In genomic region chr15:91866971-91867372, GRCh38 we compare ENCODE assay signal across 7 cellular contexts. TPM values are rescaled to one million over a fixed set of nuclear protein-coding genes. Genes with fewer than 3 reads are reported as not detected.
A peak's percentile ranks its signal among the peaks of the same experiment; 100 is the strongest.
DNase-seq lines count a peak whose midpoint lies in the region; ATAC-seq and TF ChIP-seq lines count a peak whose summit lies in the region.

No MANE protein-coding gene starts in this region.

- peak overlapping the region; percentile 74 for H2AFZ ChIP-seq in IMR-90 (replicated peaks; ENCODE audit: low read length, poor library complexity)

- 69% methylated on average over 2 of the region's 8 CpGs; no CpG with 5 or more reads in 1 of the 2 experiments for WGBS in IMR-90 (ENCODE audit: extremely low coverage in 2 of 2, insufficient read length in 1 of 2), 2 experiments

- no peaks in the 10 kb centered on the region for H3K27me3 Mint-ChIP-seq in T-helper 17 cell
- H3K27me3 Mint-ChIP-seq in stimulated activated naive B cell treated with anti-CD40 and anti-IgM and Interleukin-4, amounts not matched to agents 10 μg/mL and 1 μg/mL and 100 μg/mL, for 72 hours = peaks cover 42 to 52% of the 10 kb centered on the region in 2 donors

- peak overlapping the region; percentile 17; the same call in 1 of the 2 replicates for H3K4me2 ChIP-seq in IMR-90 (ENCODE audit: low read depth, low read length)

- DNase-seq in IMR-90 (no peak), T-helper 17 cell (no peak), left ventricle myocardium superior (peak; percentile 86), thoracic aorta (ENCODE audit: low spot score) (no peak), ACHN (no peak)
- DNase-seq in stimulated activated naive B cell treated with anti-CD40 and anti-IgM and Interleukin-4, amounts not matched to agents 10 μg/mL and 1 μg/mL and 100 μg/mL, for 72 hours = no peak

- dilution Hi-C loops in IMR-90 (cut with HindIII; ENCODE audit: low sequenced_read_pairs, unreplicated experiment) = no loop called here

- peak overlapping the region; percentile 75 for H3K4me3 Mint-ChIP-seq in T-helper 17 cell
- H3K4me3 Mint-ChIP-seq in stimulated activated naive B cell treated with anti-CD40 and anti-IgM and Interleukin-4, amounts not matched to agents 10 μg/mL and 1 μg/mL and 100 μg/mL, for 72 hours = no peak overlapping the region

- no TSS peak for BruUV-seq in IMR-90 (replicated peaks; lab: Mats Ljungman, UMichigan)

- peak overlapping the region; percentile 49 for H2AK5ac ChIP-seq in IMR-90 (ENCODE audit: low read depth, low read length)

- peaks cover 0 to 5% of the 10 kb centered on the region in 2 donors for H3K9me3 Mint-ChIP-seq in stimulated activated naive B cell treated with anti-CD40 and anti-IgM and Interleukin-4, amounts not matched to agents 10 μg/mL and 1 μg/mL and 100 μg/mL, for 72 hours

- peaks cover 67% of the 10 kb centered on the region for H3K4me1 Mint-ChIP-seq in T-helper 17 cell
- H3K4me1 Mint-ChIP-seq in stimulated activated naive B cell treated with anti-CD40 and anti-IgM and Interleukin-4, amounts not matched to agents 10 μg/mL and 1 μg/mL and 100 μg/mL, for 72 hours = peaks cover 6 to 9% of the 10 kb centered on the region in 2 donors

- peak overlapping the region; percentile 22; the same call in 1 of the 2 replicates for H3K18ac ChIP-seq in IMR-90 (ENCODE audit: low read depth, low read length)

- H3K4ac ChIP-seq in IMR-90 (ENCODE audit: low read depth, low read length) = peak overlapping the region; percentile 30

- no peak overlapping the region for H3K23ac ChIP-seq in IMR-90 (ENCODE audit: low read depth, low read length)

- intact Hi-C loops in IMR-90 (cut with micrococcal nuclease) (loop anchor here (5.0 kb wide), 2 partner anchors 60 to 105 kb away; no protein-coding TSS in a partner anchor), left ventricle myocardium superior (cut with micrococcal nuclease) (no loop called here)

- no peaks in the 10 kb centered on the region for H3K9me3 ChIP-seq in IMR-90 (ENCODE audit: control insufficient read depth, insufficient read depth, low read length)
- H3K9me3 ChIP-seq in T-helper 17 cell (ENCODE audit: control insufficient read depth, low read length, poor library complexity, severe bottlenecking) = no peaks in the 10 kb centered on the region
- no peaks in the 10 kb centered on the region for H3K9me3 ChIP-seq in thoracic aorta

- no peak overlapping the region for H3K9ac ChIP-seq in IMR-90 (ENCODE audit: low read depth, low read length)

- peaks cover 0 to 22% of the 10 kb centered on the region in 2 experiments; a peak in 2 of 4 replicates for H3K79me1 ChIP-seq in IMR-90 (ENCODE audit: low read depth in 1 of 2, low read length in 2 of 2)

- H3K27ac Mint-ChIP-seq in T-helper 17 cell = peak overlapping the region; percentile 93
- H3K27ac Mint-ChIP-seq in stimulated activated naive B cell treated with anti-CD40 and anti-IgM and Interleukin-4, amounts not matched to agents 10 μg/mL and 1 μg/mL and 100 μg/mL, for 72 hours = no peak overlapping the region

- ATAC-seq in IMR-90 (ENCODE audit: low read depth) (peak; percentile 38; the same call in 1 of the 2 replicates), T-helper 17 cell (no peak), left ventricle myocardium superior (peak; percentile 89), thoracic aorta (ENCODE audit: insufficient number of reproducible peaks, low FRiP score, low read depth) (no peak), HG03108 (IDR thresholded peaks at IDR 0.05; ENCODE audit: unreplicated experiment) (no peak)
- no peak for ATAC-seq in stimulated activated naive B cell treated with anti-CD40 and anti-IgM and Interleukin-4, amounts not matched to agents 10 μg/mL and 1 μg/mL and 100 μg/mL, for 72 hours (replicated peaks)

- H3K4me1 ChIP-seq in IMR-90 (ENCODE audit: control insufficient read depth, insufficient read depth, low read length) (peaks cover 17% of the 10 kb centered on the region), thoracic aorta (ENCODE audit: control insufficient read depth in 1 of 2, low read depth in 2 of 2) (peaks cover 37 to 57% of the 10 kb centered on the region in 2 donors)

- no peaks in the 10 kb centered on the region for H3K36me3 ChIP-seq in IMR-90 (ENCODE audit: control insufficient read depth, insufficient read depth, low read length)
- no peaks in the 10 kb centered on the region for H3K36me3 ChIP-seq in thoracic aorta

- H3K27ac ChIP-seq in IMR-90 (ENCODE audit: insufficient read depth, low read length) (peak overlapping the region; percentile 35), thoracic aorta (peak overlapping the region; percentile 64 to 88)

- no peaks in the 10 kb centered on the region for H3K36me3 Mint-ChIP-seq in T-helper 17 cell (ENCODE audit: low read depth)
- H3K36me3 Mint-ChIP-seq in stimulated activated naive B cell treated with anti-CD40 and anti-IgM and Interleukin-4, amounts not matched to agents 10 μg/mL and 1 μg/mL and 100 μg/mL, for 72 hours = no peaks in the 10 kb centered on the region

- H2AK9ac ChIP-seq in IMR-90 (replicated peaks; ENCODE audit: low read depth, low read length, poor library complexity) = peak overlapping the region; percentile 77

- H2BK15ac ChIP-seq in IMR-90 (ENCODE audit: low read depth, low read length) = no peak overlapping the region; the same call in 2 of the 3 replicates

- TF ChIP-seq POLR2A in IMR-90 (IDR thresholded peaks at IDR 0.05; ENCODE audit: low read depth, low read length) = no peak

- H3K14ac ChIP-seq in IMR-90 (replicated peaks; ENCODE audit: low read depth, low read length) = 0 out of 2 replicates have a peak overlapping the region, but pooled peaks have one; percentile 1

- peak overlapping the region; percentile 56 for H2BK120ac ChIP-seq in IMR-90 (ENCODE audit: low read depth, low read length)

- H4K5ac ChIP-seq in IMR-90 (ENCODE audit: low read depth, low read length) = 0 out of 2 replicates have a peak overlapping the region, but pooled peaks have one; percentile 13

- no peak overlapping the region for H3K56ac ChIP-seq in IMR-90 (ENCODE audit: extremely low read depth, insufficient read depth, low read length)

- H3K27me3 ChIP-seq in IMR-90 (ENCODE audit: control insufficient read depth, insufficient read depth, low read length) = no peaks in the 10 kb centered on the region
- H3K27me3 ChIP-seq in thoracic aorta (replicated peaks; ENCODE audit: insufficient read depth) = no peaks in the 10 kb centered on the region

- peak overlapping the region; percentile 74 for H2BK5ac ChIP-seq in IMR-90 (ENCODE audit: low read depth, low read length, poor library complexity, severe bottlenecking)

- no peak for TF ChIP-seq RAD21 in IMR-90 (IDR thresholded peaks at IDR 0.05; ENCODE audit: low read length)

- peaks cover 6% of the 10 kb centered on the region; the same call in 1 of the 2 replicates for H3K9me1 ChIP-seq in IMR-90 (ENCODE audit: insufficient read depth, low read length)

- in situ Hi-C loops in IMR-90 (cut with MboI; ENCODE audit: low sequenced_read_pairs) = no loop called here
- in situ Hi-C loops in ACHN (cut with HindIII; ENCODE audit: low pct_ligation_motif_present, low pct_unique_long_range_greater_than_20kb, low sequenced_read_pairs) = loop anchor here (25.0 kb wide), 1 partner anchor 220 kb away; no protein-coding TSS in a partner anchor

- H3K4me3 ChIP-seq in IMR-90 (ENCODE audit: insufficient read depth, low read depth, low read length) (no peak overlapping the region), thoracic aorta (peak overlapping the region; percentile 3)

- TF ChIP-seq CTCF in IMR-90 (conservative IDR thresholded peaks at IDR 0.05; ENCODE audit: low read depth, low read length) (no peak), thoracic aorta (IDR thresholded peaks at IDR 0.05) (no peak)

- POLR2A ChIA-PET in IMR-90 (lab: Charles Lee; ENCODE audit: unreplicated experiment) = interaction anchor here (0.6 kb wide), 1 partner anchor 160 kb away, joined by 3 read pairs; no protein-coding TSS in a partner anchor

- H4K20me1 ChIP-seq in IMR-90 (ENCODE audit: insufficient read depth, low read length) = 0 out of 2 replicates have a peak, but pooled peaks cover 4% of the 10 kb centered on the region

- peak overlapping the region; percentile 72; the same call in 1 of the 2 replicates for H4K91ac ChIP-seq in IMR-90 (ENCODE audit: insufficient read depth, low read depth, low read length)

- H2BK20ac ChIP-seq in IMR-90 (ENCODE audit: low read depth, low read length) = 0 out of 2 replicates have a peak overlapping the region, but pooled peaks have one; percentile 17

- CTCF ChIA-PET in IMR-90 (lab: Yijun Ruan, JAX) = interaction anchor here (0.6 to 1.4 kb wide), 4 partner anchors 13 to 267 kb away, joined by 3 to 6 read pairs (median 4); partner anchors contain the start of gene SLCO3A1

- peak overlapping the region in 1 of 2 experiments; percentile 22; a peak in 2 of 4 replicates for H4K8ac ChIP-seq in IMR-90 (ENCODE audit: low read depth in 2 of 2, low read length in 2 of 2)

TF ChIP-seq in IMR-90, 13 proteins besides CTCF, POLR2A, EP300 and RAD21 (continues in another document):
- TF ChIP-seq FOS (IDR thresholded peaks at IDR 0.05; ENCODE audit: low read depth, low read length) = no peak
- no peak for TF ChIP-seq RFX5 (IDR thresholded peaks at IDR 0.05; ENCODE audit: low read depth, low read length)
- TF ChIP-seq RCOR1 (IDR thresholded peaks at IDR 0.05; ENCODE audit: insufficient replicate concordance, low read length) = no peak
- TF ChIP-seq NFE2L2 (IDR thresholded peaks at IDR 0.05; ENCODE audit: low read depth, low read length) = no peak
- no peak for TF ChIP-seq USF2 (IDR thresholded peaks at IDR 0.05; ENCODE audit: low read depth, low read length)
- TF ChIP-seq CEBPB (IDR thresholded peaks at IDR 0.05; ENCODE audit: low read depth, low read length) = no peak
- no peak for TF ChIP-seq MAFK (IDR thresholded peaks at IDR 0.05; ENCODE audit: low read depth, low read length)
- no peak for TF ChIP-seq MAZ (IDR thresholded peaks at IDR 0.05; ENCODE audit: borderline replicate concordance, low read depth, low read length)
- TF ChIP-seq MXI1 (IDR thresholded peaks at IDR 0.05; ENCODE audit: borderline replicate concordance, low read depth, low read length) = no peak
- TF ChIP-seq BHLHE40 (IDR thresholded peaks at IDR 0.05; ENCODE audit: low read depth, low read length) = no peak
- TF ChIP-seq CHD1 (IDR thresholded peaks at IDR 0.05; ENCODE audit: low read depth, low read length) = no peak

RNA-seq across cellular contexts. Expression of gene SLCO3A1, which starts 13.5 kb away (rescaled TPM):
- total RNA-seq in IMR-90 (2012; rRNA removed) (2.2 and 4.7 TPM in 2 replicates), T-helper 17 cell (10 to 100 TPM; 55.9 to 65.1 TPM), left ventricle myocardium superior (52.8 TPM), thoracic aorta (10 to 100 TPM; 16.5 to 39.1 TPM)
- 8.1 and 11.2 TPM in 2 replicates for polyA plus RNA-seq in IMR-90 (2012; rRNA removed)
- polyA plus RNA-seq in IMR-90 (2012; cell fraction: cytosol; rRNA removed) = 7.8 and 11.2 TPM in 2 replicates
- 7.1 and 8.5 TPM in 2 replicates for polyA plus RNA-seq in IMR-90 (2012; cell fraction: nucleus; rRNA removed; ENCODE audit: low replicate concordance)

Comparison
In these comparisons a context has a peak if more than half of its experiments do, and no peak if none do; other contexts are left out.
1. ATAC-seq: peak in IMR-90 (single experiment) and left ventricle myocardium superior (single experiment); none in T-helper 17 cell (single experiment), thoracic aorta (single experiment), HG03108 (single experiment) and stimulated activated naive B cell treated with anti-CD40 and anti-IgM and Interleukin-4, amounts not matched to agents 10 μg/mL and 1 μg/mL and 100 μg/mL, for 72 hours (0 of 2).